ENCODE assay signal across 14 cellular contexts in the genomic region with DNA sequence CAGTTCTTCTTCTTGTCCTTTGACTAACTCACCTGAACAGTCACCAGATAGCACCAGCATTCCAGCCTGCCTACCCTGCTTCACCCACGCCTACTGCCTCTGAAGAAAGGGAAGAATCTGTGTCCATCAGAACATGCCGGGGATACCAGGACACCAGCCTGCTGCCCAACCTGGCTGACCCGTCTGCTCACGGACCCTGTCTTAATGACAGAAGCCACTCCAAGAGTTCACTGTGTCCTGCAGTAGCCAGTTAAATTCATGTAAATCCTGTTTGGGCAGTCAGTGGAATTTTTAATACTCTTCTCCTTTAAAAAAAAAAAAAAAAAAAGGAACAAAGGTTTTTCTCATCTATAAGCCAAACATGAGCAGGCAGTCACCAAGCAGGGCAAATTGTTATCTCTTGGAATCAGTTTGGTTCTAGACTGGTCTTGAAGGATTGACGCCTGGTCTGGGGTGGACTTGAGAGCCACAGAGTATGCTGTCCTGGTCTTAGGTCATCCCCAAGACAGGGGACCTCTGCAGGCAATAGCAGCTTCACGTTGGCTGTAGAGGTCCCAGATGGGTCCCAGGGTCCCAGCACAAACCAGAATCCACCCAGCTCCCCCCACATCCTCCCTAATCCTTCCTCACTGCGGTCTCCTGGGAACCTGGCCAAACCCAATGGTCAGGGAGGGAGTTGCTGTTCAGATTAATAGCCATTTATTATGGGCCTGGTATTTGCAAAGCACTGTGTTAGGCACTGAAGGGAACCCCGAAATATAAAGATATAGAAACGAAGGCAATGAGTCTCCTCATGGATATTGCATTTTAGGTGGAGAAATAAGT.
DNase-seq lines count a peak whose midpoint lies in the region; ATAC-seq and TF ChIP-seq lines count a peak whose summit lies in the region.
"Had no signal": no experiment of that assay in that cellular context is flagged by ENCODE, and none has a peak within 500 bp of the region (broad histone marks: within the 10 kb centered on the region; RNA-seq: fewer than 3 reads in every experiment).

No MANE protein-coding gene starts in this region.

- peaks cover 23% of the 10 kb centered on the region; the same call in 1 of the 2 replicates for H3K79me2 ChIP-seq in DND-41 (ENCODE audit: insufficient read depth, low read length)
- H3K79me2 ChIP-seq in PC-9 (ENCODE audit: low read depth) = peaks cover 9% of the 10 kb centered on the region; the same call in 1 of the 2 replicates
- H3K79me2 ChIP-seq in osteoblast (ENCODE audit: insufficient read depth, low read length) = no peaks in the 10 kb centered on the region

- H3K27me3 Mint-ChIP-seq in dendritic cell treated with granulocyte-macrophage colony-stimulating factor and Interleukin-4, amounts not matched to agents 40 ng/mL and 50 ng/mL, for 4 days = no peaks in the 10 kb centered on the region
- no peaks in the 10 kb centered on the region for H3K27me3 Mint-ChIP-seq in T-helper 2 cell treated with Interferon-gamma antibody and Interleukin-4, amounts not matched to agents 5 μg/mL and 100 μg/mL, for 36 hours (ENCODE audit: low read depth)

- H3K27me3 ChIP-seq in DND-41 (ENCODE audit: insufficient read depth, low read length, poor library complexity) (no peaks in the 10 kb centered on the region), PC-9 (ENCODE audit: insufficient read depth, low read depth) (no peaks in the 10 kb centered on the region), osteoblast (ENCODE audit: insufficient read depth, low read length) (no peaks in the 10 kb centered on the region)

- peaks cover 19% of the 10 kb centered on the region for H3F3A ChIP-seq in PC-9 (ENCODE audit: insufficient read depth, low read depth)

- H2AFZ ChIP-seq in DND-41 (ENCODE audit: low read depth, low read length) (no peak overlapping the region), PC-9 (no peak overlapping the region), osteoblast (ENCODE audit: low read length) (no peak overlapping the region)

- H3K9me3 ChIP-seq in DND-41 (ENCODE audit: insufficient read depth, low read length, severe bottlenecking) = no peaks in the 10 kb centered on the region
- H3K9me3 ChIP-seq in PC-9 (ENCODE audit: insufficient read depth, low read depth) = no peaks in the 10 kb centered on the region
- H3K9me3 ChIP-seq in osteoblast (ENCODE audit: low read depth, low read length) = no peaks in the 10 kb centered on the region

- H3K36me3 ChIP-seq in DND-41 (ENCODE audit: insufficient read depth, low read length) (peaks cover 69% of the 10 kb centered on the region), PC-9 (ENCODE audit: low read depth) (peaks cover 5% of the 10 kb centered on the region; the same call in 1 of the 2 replicates), osteoblast (ENCODE audit: insufficient read depth, low read length) (no peaks in the 10 kb centered on the region)

- BruUV-seq in PC-9 (replicated peaks; lab: Mats Ljungman, UMichigan) = no TSS peak

- no peaks in the 10 kb centered on the region for H3K4me1 ChIP-seq in DND-41 (ENCODE audit: insufficient read depth, low read length)
- peaks cover 54% of the 10 kb centered on the region for H3K4me1 ChIP-seq in PC-9 (replicated peaks; ENCODE audit: insufficient read depth)
- peaks cover 52% of the 10 kb centered on the region for H3K4me1 ChIP-seq in osteoblast (ENCODE audit: insufficient read depth, low read length)

- H3K36me3 Mint-ChIP-seq in dendritic cell treated with granulocyte-macrophage colony-stimulating factor and Interleukin-4, amounts not matched to agents 40 ng/mL and 50 ng/mL, for 4 days (ENCODE audit: low read depth) = no peaks in the 10 kb centered on the region
- peaks cover 62% of the 10 kb centered on the region for H3K36me3 Mint-ChIP-seq in T-helper 2 cell treated with Interferon-gamma antibody and Interleukin-4, amounts not matched to agents 5 μg/mL and 100 μg/mL, for 36 hours (ENCODE audit: low read depth)
- H3K36me3 Mint-ChIP-seq: WTC11 had no signal

- H3K4me2 ChIP-seq in DND-41 (ENCODE audit: insufficient read depth, low read length) (no peak overlapping the region), PC-9 (peak overlapping the region; percentile 60), osteoblast (ENCODE audit: insufficient read depth, low read length) (no peak overlapping the region)

- ATAC-seq in DND-41 (ENCODE audit: insufficient read depth, low read depth) (no peak), GM18517 (IDR thresholded peaks at IDR 0.05; ENCODE audit: unreplicated experiment) (no peak)
- ATAC-seq: WTC11 had no signal

- H3K9me3 Mint-ChIP-seq in dendritic cell treated with granulocyte-macrophage colony-stimulating factor and Interleukin-4, amounts not matched to agents 40 ng/mL and 50 ng/mL, for 4 days = no peaks in the 10 kb centered on the region
- no peaks in the 10 kb centered on the region for H3K9me3 Mint-ChIP-seq in T-helper 2 cell treated with Interferon-gamma antibody and Interleukin-4, amounts not matched to agents 5 μg/mL and 100 μg/mL, for 36 hours
- H3K9me3 Mint-ChIP-seq: WTC11 had no signal

- H3K27ac Mint-ChIP-seq in dendritic cell treated with granulocyte-macrophage colony-stimulating factor and Interleukin-4, amounts not matched to agents 40 ng/mL and 50 ng/mL, for 4 days = peak overlapping the region; percentile 58
- no peak overlapping the region for H3K27ac Mint-ChIP-seq in T-helper 2 cell treated with Interferon-gamma antibody and Interleukin-4, amounts not matched to agents 5 μg/mL and 100 μg/mL, for 36 hours
- H3K27ac Mint-ChIP-seq: WTC11 had no signal

- H3K4me3 Mint-ChIP-seq in dendritic cell treated with granulocyte-macrophage colony-stimulating factor and Interleukin-4, amounts not matched to agents 40 ng/mL and 50 ng/mL, for 4 days = no peak overlapping the region
- no peak overlapping the region for H3K4me3 Mint-ChIP-seq in T-helper 2 cell treated with Interferon-gamma antibody and Interleukin-4, amounts not matched to agents 5 μg/mL and 100 μg/mL, for 36 hours
- H3K4me3 Mint-ChIP-seq: WTC11 had no signal

- H4K20me1 ChIP-seq in DND-41 (ENCODE audit: insufficient read depth, low read length) (peaks cover 5% of the 10 kb centered on the region; the same call in 1 of the 2 replicates), PC-9 (ENCODE audit: insufficient read depth) (no peaks in the 10 kb centered on the region), osteoblast (ENCODE audit: insufficient read depth, low read length) (no peaks in the 10 kb centered on the region)

- 0 out of 2 replicates have a peak overlapping the region, but pooled peaks have one; percentile 11 for H3K27ac ChIP-seq in DND-41 (ENCODE audit: low read length)
- peak overlapping the region; percentile 52 for H3K27ac ChIP-seq in PC-9
- H3K27ac ChIP-seq in osteoblast (ENCODE audit: low read depth, low read length) = no peak overlapping the region

- peaks cover 39% of the 10 kb centered on the region for H3K4me1 Mint-ChIP-seq in dendritic cell treated with granulocyte-macrophage colony-stimulating factor and Interleukin-4, amounts not matched to agents 40 ng/mL and 50 ng/mL, for 4 days (ENCODE audit: low read depth)
- H3K4me1 Mint-ChIP-seq in T-helper 2 cell treated with Interferon-gamma antibody and Interleukin-4, amounts not matched to agents 5 μg/mL and 100 μg/mL, for 36 hours (ENCODE audit: low read depth) = peaks cover 51% of the 10 kb centered on the region

- H3K9me2 ChIP-seq in PC-9 (ENCODE audit: insufficient read depth) = no peaks in the 10 kb centered on the region

- TF ChIP-seq CTCF in DND-41 (IDR thresholded peaks at IDR 0.05; ENCODE audit: borderline replicate concordance, extremely low read depth, low read length, poor library complexity, severe bottlenecking) (no peak), PC-9 (conservative IDR thresholded peaks at IDR 0.05) (no peak), osteoblast (IDR thresholded peaks at IDR 0.05; ENCODE audit: extremely low read depth, low read depth, low read length) (no peak)

- CTCF ChIA-PET in PC-9 (lab: Charles Lee) = no interaction called here

- H3K9ac ChIP-seq in DND-41 (ENCODE audit: low read depth, low read length) = no peak overlapping the region

- H3K4me3 ChIP-seq in DND-41 (ENCODE audit: low read depth in 1 of 2, low read length in 2 of 2) (no peak overlapping the region), PC-9 (no peak overlapping the region), osteoblast (ENCODE audit: insufficient read depth, low read length) (no peak overlapping the region)

- DNase-seq in DND-41 (no peak), PC-9 (peak; percentile 85 to 93), osteoblast (ENCODE audit: insufficient read length, low spot score, missing footprints) (peak; percentile 29), NCI-H2196 treated with DMSO at 0.1 percent for 48 hours (lab: John Stamatoyannopoulos, UW; ENCODE audit: unreplicated experiment) (no peak)
- no peak for DNase-seq in T-helper 2 cell treated with Interferon-gamma antibody and Interleukin-4, amounts not matched to agents 5 μg/mL and 100 μg/mL, for 36 hours (ENCODE audit: low spot score)
- no peak for DNase-seq in activated effector memory CD4-positive, alpha-beta T cell treated with Interleukin-2 at 50 U/mL for 16 hours
- DNase-seq: activated effector memory CD4-positive, alpha-beta T cell treated with anti-CD3 and anti-CD28 coated beads, Interleukin-2, amount 50 U/mL, for 16 hours; effector CD8-positive, alpha-beta T cell; hippocampal formation; Kasumi-1; stimulated activated CD4-positive, alpha-beta T cell treated with anti-CD3 and anti-CD28 coated beads, Interleukin-4, amount 100 ng/mL, for 4 hours had no signal

- POLR2A ChIA-PET in PC-9 (lab: Charles Lee; ENCODE audit: unreplicated experiment) = no interaction called here

- intact Hi-C loops in PC-9 (cut with micrococcal nuclease; ENCODE audit: unreplicated experiment) = loop anchor here (1.0 to 2.0 kb wide), 6 partner anchors 11 to 181 kb away; partner anchors contain the start of gene HIF1A
- intact Hi-C loops in dendritic cell treated with granulocyte-macrophage colony-stimulating factor and Interleukin-4, amounts not matched to agents 40 ng/mL and 50 ng/mL, for 4 days (cut with micrococcal nuclease) = no loop called here

Comparison
In these comparisons a context has a peak if more than half of its experiments do, and no peak if none do; other contexts are left out.
1. DNase-seq: peak in PC-9 (2 of 2) and osteoblast (single experiment); none in DND-41 (single experiment), T-helper 2 cell treated with Interferon-gamma antibody and Interleukin-4, amounts not matched to agents 5 μg/mL and 100 μg/mL, for 36 hours (single experiment), activated effector memory CD4-positive, alpha-beta T cell treated with Interleukin-2 at 50 U/mL for 16 hours (single experiment) and NCI-H2196 treated with DMSO at 0.1 percent for 48 hours (single experiment).